35 cellular contexts compared by ENCODE assay signal in genomic region chr21:15182731-15183130, GRCh38.
"Had no signal": no experiment of that assay in that cellular context is flagged by ENCODE, and none has a peak within 500 bp of the region (broad histone marks: within the 10 kb centered on the region; RNA-seq: fewer than 3 reads in every experiment).

No MANE protein-coding gene starts in this region.

- H3K4me1 Mint-ChIP-seq: activated B cell treated with CpG ODN at 0.5 μM for 24 hours; activated CD4-positive, alpha-beta T cell treated with anti-CD3 and anti-CD28 coated beads, Interleukin-2, amount 10 ng/mL, durations not matched to agents 24 days and 14 days; activated naive CD8-positive, alpha-beta T cell treated with anti-CD3 and anti-CD28 coated beads for 36 hours had no signal

- H3K36me3 Mint-ChIP-seq: activated CD4-positive, alpha-beta memory T cell treated with anti-CD3 and anti-CD28 coated beads for 36 hours; activated naive CD4-positive, alpha-beta T cell treated with anti-CD3 and anti-CD28 coated beads, Interleukin-2, amount 50 U/mL, for 72 hours; activated naive CD8-positive, alpha-beta T cell treated with anti-CD3 and anti-CD28 coated beads for 36 hours had no signal

- H3K4me3 Mint-ChIP-seq: activated B cell treated with CpG ODN at 0.5 μM for 24 hours; activated CD4-positive, alpha-beta memory T cell treated with anti-CD3 and anti-CD28 coated beads for 36 hours; activated CD4-positive, alpha-beta T cell treated with anti-CD3 and anti-CD28 coated beads, Interleukin-2, amount 10 ng/mL, durations not matched to agents 24 days and 14 days; activated CD8-positive, alpha-beta T cell treated with anti-CD3 and anti-CD28 coated beads for 36 hours; activated naive CD4-positive, alpha-beta T cell treated with anti-CD3 and anti-CD28 coated beads for 36 hours; activated naive CD8-positive, alpha-beta T cell treated with anti-CD3 and anti-CD28 coated beads for 36 hours; activated T-cell treated with anti-CD3 and anti-CD28 coated beads, Interleukin-2, amount 50 U/mL, for 4 hours; activated T-cell treated with anti-CD3 and anti-CD28 coated beads, Interleukin-2, amount 50 U/mL, for 72 hours; activated T-helper 1 cell treated with anti-CD3 and anti-CD28 coated beads, Interleukin-12 subunit alpha, Interleukin-12 subunit beta, Interleukin-2, Interleukin-4 antibody, amounts not matched to agents 30 ng/mL and 10 ng/mL and 1 ng/mL, durations not matched to agents 14 hours and 24 hours and 36 hours; activated T-helper 17 cell treated with anti-CD3 and anti-CD28 coated beads, Interleukin-2, amount 50 U/mL, for 72 hours; T-helper 1 cell treated with Interleukin-12 subunit alpha and Interleukin-12 subunit beta and Interleukin-4 antibody, amounts not matched to agents 30 μg/mL and 1 μg/mL, for 36 hours; T-helper 2 cell treated with Interferon-gamma antibody and Interleukin-4, amounts not matched to agents 5 μg/mL and 100 μg/mL, for 36 hours had no signal

- H3K27ac ChIP-seq: adrenal gland, body of pancreas, brain microvascular endothelial cell, breast epithelium, VCaP had no signal

- H3K27me3 ChIP-seq: adrenal gland, body of pancreas, brain microvascular endothelial cell, breast epithelium had no signal

- H3K4me1 ChIP-seq: adrenal gland, body of pancreas, breast epithelium had no signal

- DNase-seq: activated B cell treated with CpG ODN at 0.5 μM for 24 hours; activated CD4-positive, alpha-beta memory T cell treated with anti-CD3 and anti-CD28 coated beads for 36 hours; activated CD4-positive, alpha-beta T cell treated with anti-CD3 and anti-CD28 coated beads for 4 hours; activated CD4-positive, alpha-beta T cell treated with anti-CD3 and anti-CD28 coated beads, Interleukin-2, amount 10 ng/mL, durations not matched to agents 24 days and 14 days; activated CD4-positive, alpha-beta T cell treated with anti-CD3 and anti-CD28 coated beads, Interleukin-2, amount 50 U/mL, for 1 hour; activated CD4-positive, alpha-beta T cell treated with anti-CD3 and anti-CD28 coated beads, Interleukin-2, amount 50 U/mL, for 4 hours; activated CD4-positive, CD25-positive, alpha-beta regulatory T cell treated with anti-CD3 and anti-CD28 coated beads, Interleukin-2, amount 50 U/mL, for 72 hours; activated CD8-positive, alpha-beta memory T cell treated with anti-CD3 and anti-CD28 coated beads, Interleukin-2, amount 50 U/mL, for 4 hours; activated CD8-positive, alpha-beta T cell treated with anti-CD3 and anti-CD28 coated beads for 36 hours; activated effector memory CD4-positive, alpha-beta T cell treated with anti-CD3 and anti-CD28 coated beads, Interleukin-2, amount 50 U/mL, for 16 hours; activated gamma-delta T cell treated with Interleukin-2 at 50 U/mL for 16 hours; activated naive CD4-positive, alpha-beta T cell; activated naive CD4-positive, alpha-beta T cell treated with anti-CD3 and anti-CD28 coated beads for 36 hours; activated naive CD4-positive, alpha-beta T cell treated with anti-CD3 and anti-CD28 coated beads, Interleukin-2, amount 50 U/mL, for 16 hours; activated naive CD8-positive, alpha-beta T cell treated with anti-CD3 and anti-CD28 coated beads for 36 hours; activated T-cell treated with anti-CD3 and anti-CD28 coated beads for 4 hours; activated T-cell treated with anti-CD3 and anti-CD28 coated beads, Interleukin-2, amount 50 U/mL, for 1 hour; activated T-cell treated with anti-CD3 and anti-CD28 coated beads, Interleukin-2, amount 50 U/mL, for 4 hours; activated T-cell treated with anti-CD3 and anti-CD28 coated beads, Interleukin-2, amount 50 U/mL, for 72 hours; adrenal gland; amniotic stem cell; aorta; body of pancreas; brain microvascular endothelial cell; central memory CD4-positive, alpha-beta T cell; cerebellar nuclear complex; T-helper 2 cell; T-helper 9 cell had no signal

- H3K36me3 ChIP-seq: adrenal gland, brain microvascular endothelial cell, breast epithelium had no signal

- H3K9me3 Mint-ChIP-seq: activated B cell treated with CpG ODN at 0.5 μM for 24 hours; activated CD4-positive, alpha-beta memory T cell treated with anti-CD3 and anti-CD28 coated beads for 36 hours; activated CD4-positive, alpha-beta T cell treated with anti-CD3 and anti-CD28 coated beads, Interleukin-2, amount 10 ng/mL, durations not matched to agents 24 days and 14 days; activated CD8-positive, alpha-beta T cell treated with anti-CD3 and anti-CD28 coated beads for 36 hours; activated naive CD4-positive, alpha-beta T cell treated with anti-CD3 and anti-CD28 coated beads for 36 hours; activated T-cell treated with anti-CD3 and anti-CD28 coated beads, Interleukin-2, amount 50 U/mL, for 4 hours; T-helper 1 cell treated with Interleukin-12 subunit alpha and Interleukin-12 subunit beta and Interleukin-4 antibody, amounts not matched to agents 30 μg/mL and 1 μg/mL, for 36 hours; T-helper 2 cell treated with Interferon-gamma antibody and Interleukin-4, amounts not matched to agents 5 μg/mL and 100 μg/mL, for 36 hours had no signal

- H3K9me3 ChIP-seq: adrenal gland, body of pancreas, breast epithelium had no signal

- ATAC-seq: activated CD8-positive, alpha-beta T cell treated with anti-CD3 and anti-CD28 coated beads for 36 hours; activated naive CD4-positive, alpha-beta T cell treated with anti-CD3 and anti-CD28 coated beads, Interleukin-2, amount 50 U/mL, for 72 hours; activated T-cell treated with anti-CD3 and anti-CD28 coated beads, Interleukin-2, amount 50 U/mL, for 4 hours; activated T-helper 17 cell treated with anti-CD3 and anti-CD28 coated beads, Interleukin-2, amount 50 U/mL, for 72 hours; body of pancreas had no signal

- H3K27ac Mint-ChIP-seq: activated B cell treated with CpG ODN at 0.5 μM for 24 hours; activated CD4-positive, alpha-beta memory T cell treated with anti-CD3 and anti-CD28 coated beads for 36 hours; activated CD4-positive, alpha-beta T cell treated with anti-CD3 and anti-CD28 coated beads, Interleukin-2, amount 10 ng/mL, durations not matched to agents 24 days and 14 days; activated CD8-positive, alpha-beta T cell treated with anti-CD3 and anti-CD28 coated beads for 36 hours; activated naive CD4-positive, alpha-beta T cell treated with anti-CD3 and anti-CD28 coated beads for 36 hours; activated naive CD4-positive, alpha-beta T cell treated with anti-CD3 and anti-CD28 coated beads, Interleukin-2, amount 50 U/mL, for 72 hours; activated naive CD8-positive, alpha-beta T cell treated with anti-CD3 and anti-CD28 coated beads for 36 hours; activated T-cell treated with anti-CD3 and anti-CD28 coated beads, Interleukin-2, amount 50 U/mL, for 72 hours; activated T-helper 1 cell treated with anti-CD3 and anti-CD28 coated beads, Interleukin-12 subunit alpha, Interleukin-12 subunit beta, Interleukin-2, Interleukin-4 antibody, amounts not matched to agents 30 ng/mL and 10 ng/mL and 1 ng/mL, durations not matched to agents 14 hours and 24 hours and 36 hours; activated T-helper 17 cell treated with anti-CD3 and anti-CD28 coated beads, Interleukin-2, amount 50 U/mL, for 72 hours; T-helper 1 cell treated with Interleukin-12 subunit alpha and Interleukin-12 subunit beta and Interleukin-4 antibody, amounts not matched to agents 30 μg/mL and 1 μg/mL, for 36 hours; T-helper 2 cell treated with Interferon-gamma antibody and Interleukin-4, amounts not matched to agents 5 μg/mL and 100 μg/mL, for 36 hours had no signal

- H3K4me3 ChIP-seq: adrenal gland, body of pancreas, breast epithelium had no signal
